15 cellular contexts compared by ENCODE assay signal in genomic region chr7:44279731-44280505, GRCh38. TPM values are rescaled to one million over a fixed set of nuclear protein-coding genes. Genes with fewer than 3 reads are reported as not detected.
A peak's percentile ranks its signal among the peaks of the same experiment; 100 is the strongest.
DNase-seq lines count a peak whose midpoint lies in the region; TF ChIP-seq lines count a peak whose summit lies in the region.
"Had no signal": no experiment of that assay in that cellular context is flagged by ENCODE, and none has a peak within 500 bp of the region (broad histone marks: within the 10 kb centered on the region; RNA-seq: fewer than 3 reads in every experiment).

No MANE protein-coding gene starts in this region.

- H4K91ac ChIP-seq in neuronal stem cell (ENCODE audit: low read depth, low read length, poor library complexity): peak overlapping the region; percentile 32

- no peak overlapping the region for H3K4me2 ChIP-seq in neuronal stem cell (ENCODE audit: insufficient read depth, low read length, poor library complexity, severe bottlenecking)
- H3K4me2 ChIP-seq: GM23338 had no signal

- H2BK12ac ChIP-seq in neuronal stem cell (ENCODE audit: low read length): no peak overlapping the region

- H3K27ac ChIP-seq in neuronal stem cell (replicated peaks; ENCODE audit: low read length) (no peak overlapping the region), uterus (no peak overlapping the region)
- H3K27ac ChIP-seq: epithelial cell of prostate had no signal

- TF ChIP-seq POLR2A in uterus (IDR thresholded peaks at IDR 0.05): no peak

- H4K8ac ChIP-seq in neuronal stem cell (ENCODE audit: low read depth, low read length): no peak overlapping the region

- no peak overlapping the region for H2BK5ac ChIP-seq in neuronal stem cell (ENCODE audit: low read length)

- intact Hi-C loops in uterus (cut with DNase I; ENCODE audit: low total_unique reads): no loop called here

- peak overlapping the region; percentile 60 for H3K27ac Mint-ChIP-seq in activated naive CD4-positive, alpha-beta T cell treated with anti-CD3 and anti-CD28 coated beads, Interleukin-2, amount 10 ng/mL, durations not matched to agents 7 days and 5 days
- H3K27ac Mint-ChIP-seq: GM23338; stimulated activated effector memory CD8-positive, alpha-beta T cell treated with anti-CD3 and anti-CD28 coated beads, Interleukin-12 subunit alpha, Interleukin-12 subunit beta, amount 100 ng/mL, for 72 hours had no signal

- H3K4me3 Mint-ChIP-seq in activated naive CD4-positive, alpha-beta T cell treated with anti-CD3 and anti-CD28 coated beads, Interleukin-2, amount 10 ng/mL, durations not matched to agents 7 days and 5 days: no peak overlapping the region
- H3K4me3 Mint-ChIP-seq: GM23338; stimulated activated effector memory CD8-positive, alpha-beta T cell treated with anti-CD3 and anti-CD28 coated beads, Interleukin-12 subunit alpha, Interleukin-12 subunit beta, amount 100 ng/mL, for 72 hours had no signal

- no peak overlapping the region for H2BK120ac ChIP-seq in neuronal stem cell (ENCODE audit: low read depth, low read length)

- H2AFZ ChIP-seq in neuronal stem cell (ENCODE audit: low read length): no peak overlapping the region
- H2AFZ ChIP-seq: GM23338 had no signal

- H3K9me3 Mint-ChIP-seq in activated naive CD4-positive, alpha-beta T cell treated with anti-CD3 and anti-CD28 coated beads, Interleukin-2, amount 10 ng/mL, durations not matched to agents 7 days and 5 days: no peaks in the 10 kb centered on the region
- H3K9me3 Mint-ChIP-seq: GM23338; stimulated activated effector memory CD8-positive, alpha-beta T cell treated with anti-CD3 and anti-CD28 coated beads, Interleukin-12 subunit alpha, Interleukin-12 subunit beta, amount 100 ng/mL, for 72 hours had no signal

- peak overlapping the region; percentile 37 for H2AK5ac ChIP-seq in neuronal stem cell (ENCODE audit: low read depth, low read length)

- H3K4me1 Mint-ChIP-seq in activated naive CD4-positive, alpha-beta T cell treated with anti-CD3 and anti-CD28 coated beads, Interleukin-2, amount 10 ng/mL, durations not matched to agents 7 days and 5 days: no peaks in the 10 kb centered on the region
- H3K4me1 Mint-ChIP-seq: stimulated activated effector memory CD8-positive, alpha-beta T cell treated with anti-CD3 and anti-CD28 coated beads, Interleukin-12 subunit alpha, Interleukin-12 subunit beta, amount 100 ng/mL, for 72 hours had no signal

- peak; percentile 4 for DNase-seq in activated naive CD4-positive, alpha-beta T cell treated with anti-CD3 and anti-CD28 coated beads, Interleukin-2, amount 10 ng/mL, durations not matched to agents 7 days and 5 days
- DNase-seq in activated naive CD4-positive, alpha-beta T cell treated with anti-CD3 and anti-CD28 coated beads, Interleukin-2, amount 50 U/mL, for 16 hours: no peak
- peak; percentile 35 for DNase-seq in ecto neural progenitor cell (ENCODE audit: low spot score)
- no peak for DNase-seq in neuronal stem cell (ENCODE audit: low spot score)
- DNase-seq in uterus: peak; percentile 3 to 5
- DNase-seq in NCI-H2081 (lab: John Stamatoyannopoulos, UW): no peak
- no peak for DNase-seq in NCI-H1436 treated with DMSO at 0.1 percent for 48 hours (lab: John Stamatoyannopoulos, UW)
- no peak for DNase-seq in superior temporal gyrus (ENCODE audit: extremely low spot score)
- DNase-seq: kidney glomerular epithelial cell; NCI-H1048; stimulated activated CD4-positive, alpha-beta T cell treated with anti-CD3 and anti-CD28 coated beads, Interleukin-4, amount 100 ng/mL, for 24 hours had no signal

- H3K18ac ChIP-seq in neuronal stem cell (ENCODE audit: low read length): peak overlapping the region; percentile 45

- H3K4ac ChIP-seq in neuronal stem cell (ENCODE audit: low read length): peak overlapping the region; percentile 85

- TF ChIP-seq CTCF in uterus (IDR thresholded peaks at IDR 0.05): no peak

- no peaks in the 10 kb centered on the region for H3K36me3 ChIP-seq in neuronal stem cell (replicated peaks in 1 of 2; ENCODE audit: control insufficient read depth in 2 of 2, insufficient read depth in 2 of 2, low read length in 2 of 2)
- no peaks in the 10 kb centered on the region for H3K36me3 ChIP-seq in uterus
- H3K36me3 ChIP-seq: heart left ventricle had no signal

- peaks cover 10% of the 10 kb centered on the region for H3K27me3 Mint-ChIP-seq in activated naive CD4-positive, alpha-beta T cell treated with anti-CD3 and anti-CD28 coated beads, Interleukin-2, amount 10 ng/mL, durations not matched to agents 7 days and 5 days

- peak overlapping the region; percentile 76 for H3K23ac ChIP-seq in neuronal stem cell (ENCODE audit: low read depth, low read length, poor library complexity)

- no peaks in the 10 kb centered on the region for H3K36me3 Mint-ChIP-seq in activated naive CD4-positive, alpha-beta T cell treated with anti-CD3 and anti-CD28 coated beads, Interleukin-2, amount 10 ng/mL, durations not matched to agents 7 days and 5 days
- H3K36me3 Mint-ChIP-seq: stimulated activated effector memory CD8-positive, alpha-beta T cell treated with anti-CD3 and anti-CD28 coated beads, Interleukin-12 subunit alpha, Interleukin-12 subunit beta, amount 100 ng/mL, for 72 hours had no signal

- H3K4me1 ChIP-seq in neuronal stem cell (ENCODE audit: control insufficient read depth in 2 of 2, insufficient read depth in 1 of 2, low read depth in 1 of 2, low read length in 2 of 2): peaks cover 10 to 18% of the 10 kb centered on the region in 2 donors
- no peaks in the 10 kb centered on the region for H3K4me1 ChIP-seq in uterus

- H3K27me3 ChIP-seq in neuronal stem cell (ENCODE audit: control insufficient read depth in 3 of 3, insufficient read depth in 3 of 3, low read depth in 1 of 3, low read length in 3 of 3): peaks cover 0 to 44% (median 0%) of the 10 kb centered on the region in 3 experiments
- H3K27me3 ChIP-seq in uterus: no peaks in the 10 kb centered on the region
- H3K27me3 ChIP-seq: heart left ventricle had no signal

- no peaks in the 10 kb centered on the region for H3K79me1 ChIP-seq in neuronal stem cell (ENCODE audit: low read depth, low read length)

- CTCF ChIA-PET in activated naive CD4-positive, alpha-beta T cell treated with anti-CD3 and anti-CD28 coated beads, Interleukin-2, amount 10 ng/mL, durations not matched to agents 7 days and 5 days (lab: Charles Lee): no interaction called here

- no peak overlapping the region for H3K9ac ChIP-seq in neuronal stem cell (ENCODE audit: low read depth, low read length, poor library complexity)

- no peaks in the 10 kb centered on the region for H3K9me3 ChIP-seq in neuronal stem cell (replicated peaks in 1 of 2; ENCODE audit: control insufficient read depth in 2 of 2, insufficient read depth in 1 of 2, low read depth in 1 of 2, low read length in 2 of 2)
- no peaks in the 10 kb centered on the region for H3K9me3 ChIP-seq in uterus
- H3K9me3 ChIP-seq: heart left ventricle had no signal

- WGBS in neuronal stem cell (ENCODE audit: extremely low coverage in 2 of 2, insufficient read length in 2 of 2, insufficient replicate concordance in 1 of 2), 2 donors: no CpG with 5 or more reads among the region's 15 CpGs

- H3K14ac ChIP-seq in neuronal stem cell (ENCODE audit: low read length): no peak overlapping the region

- peak overlapping the region; percentile 69 for H2BK15ac ChIP-seq in neuronal stem cell (ENCODE audit: low read length)

- H3K4me3 ChIP-seq in neuronal stem cell (ENCODE audit: low read length in 2 of 2) (no peak overlapping the region), uterus (no peak overlapping the region)
- H3K4me3 ChIP-seq: GM23338, heart left ventricle had no signal

RNA-seq across cellular contexts. Expression of gene CAMK2B, which starts 45.5 kb away (rescaled TPM):
- 0.79 TPM for polyA plus RNA-seq in neuronal stem cell (2013, experiment 1 of 2)
- polyA plus RNA-seq in neuronal stem cell (2013, experiment 2 of 2): 0.65 TPM
- total RNA-seq in uterus: 1 to 10 TPM in 1 of 4 donors, under 1 TPM in 1, not detected in 2; 0.40 to 1.1 TPM
- total RNA-seq: GM23338 had no signal
- polyA plus RNA-seq: GM23338 had no signal

Comparison
In these comparisons a context has a peak if more than half of its experiments do, and no peak if none do; other contexts are left out.
1. DNase-seq: peak in activated naive CD4-positive, alpha-beta T cell treated with anti-CD3 and anti-CD28 coated beads, Interleukin-2, amount 10 ng/mL, durations not matched to agents 7 days and 5 days (single experiment), ecto neural progenitor cell (single experiment) and uterus (2 of 2); none in activated naive CD4-positive, alpha-beta T cell treated with anti-CD3 and anti-CD28 coated beads, Interleukin-2, amount 50 U/mL, for 16 hours (single experiment), neuronal stem cell (single experiment), NCI-H2081 (0 of 2), NCI-H1436 treated with DMSO at 0.1 percent for 48 hours (single experiment) and superior temporal gyrus (single experiment).